8 cellular contexts compared by ENCODE assay signal in genomic region chr19:14090509-14091085, GRCh38. TPM values are rescaled to one million over a fixed set of nuclear protein-coding genes. Genes with fewer than 3 reads are reported as not detected.
A peak's percentile ranks its signal among the peaks of the same experiment; 100 is the strongest.
DNase-seq lines count a peak whose midpoint lies in the region; ATAC-seq, FAIRE-seq and TF ChIP-seq lines count a peak whose summit lies in the region.

Gene SAMD1 (minus strand): TSS chr19:14090751.

- TF ChIP-seq POLR2A in GM12892 (IDR thresholded peaks at IDR 0.05; ENCODE audit: low read depth, low read length) = no peak
- TF ChIP-seq POLR2A in spleen (IDR thresholded peaks at IDR 0.05) = no peak

- POLR2A ChIA-PET in activated B cell treated with CpG ODN at 0.5 μM for 24 hours (lab: Charles Lee) = interaction anchor here (1.0 to 1.9 kb wide), 5 partner anchors 9 to 46 kb away, joined by 4 to 15 read pairs (median 7); partner anchors contain the start of genes ASF1B and PRKACA

- peaks cover 3% of the 10 kb centered on the region for H3K9me3 Mint-ChIP-seq in activated B cell treated with CpG ODN at 0.5 μM for 24 hours

- peak; percentile 68 for DNase-seq in GM12892 (ENCODE audit: insufficient read length)
- DNase-seq in NCI-H2171 (lab: John Stamatoyannopoulos, UW) = peak; percentile 97
- peak; percentile 70 for DNase-seq in activated B cell treated with CpG ODN at 0.5 μM for 24 hours
- peak; percentile 77 for DNase-seq in central memory CD4-positive, alpha-beta T cell
- no peak for DNase-seq in keratinocyte (ENCODE audit: low read depth, low spot score)
- DNase-seq in spleen = peak; percentile 95
- no peak for DNase-seq in HPDE6-E6E7 (ENCODE audit: extremely low spot score)

- peaks cover 17% of the 10 kb centered on the region for H3K36me3 Mint-ChIP-seq in activated B cell treated with CpG ODN at 0.5 μM for 24 hours (ENCODE audit: low read depth)

- peak within 1 kb of the TSS; percentile 62 for H3K9ac ChIP-seq in keratinocyte (ENCODE audit: control insufficient read depth, extremely low read depth, insufficient read depth, low read length)

- no peaks in the 10 kb centered on the region for H3K27me3 Mint-ChIP-seq in activated B cell treated with CpG ODN at 0.5 μM for 24 hours

- FAIRE-seq in GM12892 (lab: Jason Lieb, UNC) = peak; percentile 78
- no peak for FAIRE-seq in keratinocyte (lab: Jason Lieb, UNC)

- peak within 1 kb of the TSS; percentile 99 for H3K27ac Mint-ChIP-seq in activated B cell treated with CpG ODN at 0.5 μM for 24 hours

- H3K4me1 ChIP-seq in keratinocyte (ENCODE audit: control insufficient read depth, extremely low read depth, insufficient read depth, low read length) (no peaks in the 10 kb centered on the region), spleen (peaks cover 0 to 38% (median 23%) of the 10 kb centered on the region in 6 donors)

- intact Hi-C loops in activated B cell treated with CpG ODN at 0.5 μM for 24 hours (cut with micrococcal nuclease) = loop anchor here (1.0 to 5.0 kb wide), 7 partner anchors 9 to 936 kb away; partner anchors contain the start of genes DCAF15 and PRKACA
- intact Hi-C loops in spleen (cut with DNase I; ENCODE audit: low total_unique reads) = no loop called here

- no peak for TF ChIP-seq CTCF in activated B cell treated with CpG ODN at 0.5 μM for 24 hours (IDR thresholded peaks at IDR 0.05)
- no peak for TF ChIP-seq CTCF in keratinocyte (optimal IDR thresholded peaks at IDR 0.05 in 1 of 3, IDR thresholded peaks at IDR 0.05 in 1 of 3, conservative IDR thresholded peaks at IDR 0.05 in 1 of 3; ENCODE audit: extremely low read depth in 1 of 3, insufficient read depth in 2 of 3, low read length in 3 of 3)
- TF ChIP-seq CTCF in spleen (IDR thresholded peaks at IDR 0.05 in 8 of 11, conservative IDR thresholded peaks at IDR 0.05 in 3 of 11) = no peak

- CTCF ChIA-PET in activated B cell treated with CpG ODN at 0.5 μM for 24 hours (lab: Charles Lee) = interaction anchor here (1.5 kb wide), 1 partner anchor 24 kb away, joined by 6 read pairs; no protein-coding TSS in a partner anchor

- H3K4me3 ChIP-seq in keratinocyte (ENCODE audit: control insufficient read depth in 2 of 3, extremely low read depth in 1 of 3, insufficient read depth in 2 of 3, low read depth in 1 of 3, low read length in 3 of 3) (peak within 1 kb of the TSS; percentile 58 to 80 (median 71)), spleen (peak within 1 kb of the TSS; percentile 76 to 96 (median 85))

- H2AFZ ChIP-seq in keratinocyte (ENCODE audit: control insufficient read depth, low read length) = peak within 1 kb of the TSS; percentile 44

- no peaks in the 10 kb centered on the region for H3K27me3 ChIP-seq in keratinocyte (ENCODE audit: control insufficient read depth, extremely low read depth, insufficient read depth, low read length)
- H3K27me3 ChIP-seq in spleen (replicated peaks in 1 of 7) = no peaks in the 10 kb centered on the region

- H3K36me3 ChIP-seq in keratinocyte (ENCODE audit: control insufficient read depth in 2 of 2, extremely low read depth in 1 of 2, insufficient read depth in 2 of 2, low read length in 2 of 2) = peaks cover 4 to 5% of the 10 kb centered on the region in 2 experiments
- peaks cover 0 to 33% (median 6%) of the 10 kb centered on the region in 6 donors for H3K36me3 ChIP-seq in spleen

- peak within 1 kb of the TSS; percentile 93 for H3K4me2 ChIP-seq in keratinocyte (ENCODE audit: control insufficient read depth, extremely low read depth, insufficient read depth, low read depth, low read length)

- dilution Hi-C loops in keratinocyte (cut with MboI; ENCODE audit: extremely low pct_ligation_motif_present, low sequenced_read_pairs) = no loop called here

- H4K20me1 ChIP-seq in keratinocyte (ENCODE audit: control insufficient read depth, extremely low read depth, insufficient read depth, low read length) = no peaks in the 10 kb centered on the region

- H3K9me1 ChIP-seq in keratinocyte (ENCODE audit: control insufficient read depth, extremely low read depth, insufficient read depth, low read length) = no peaks in the 10 kb centered on the region

- no peak within 1 kb of the TSS for H3K27ac ChIP-seq in keratinocyte (ENCODE audit: control insufficient read depth, insufficient read depth, low read length)
- H3K27ac ChIP-seq in spleen = peak within 1 kb of the TSS; percentile 93 to 99 (median 96)

- peak within 1 kb of the TSS; percentile 99 for H3K4me3 Mint-ChIP-seq in activated B cell treated with CpG ODN at 0.5 μM for 24 hours

- H3K79me2 ChIP-seq in keratinocyte (ENCODE audit: control insufficient read depth, insufficient read depth, low read length) = no peaks in the 10 kb centered on the region

- peaks cover 5% of the 10 kb centered on the region for H3K9me3 ChIP-seq in keratinocyte (ENCODE audit: control insufficient read depth, low read depth, low read length)
- peaks cover 0 to 14% (median 11%) of the 10 kb centered on the region in 8 donors for H3K9me3 ChIP-seq in spleen

- H3K4me1 Mint-ChIP-seq in activated B cell treated with CpG ODN at 0.5 μM for 24 hours = peaks cover 18% of the 10 kb centered on the region

- 0 to 1% (median 0%) methylated on average over 8 to 51 of the region's 65 CpGs for WGBS in spleen, 5 donors

- ATAC-seq in HG02870 (IDR thresholded peaks at IDR 0.05; ENCODE audit: unreplicated experiment) (peak; percentile 35), activated B cell treated with CpG ODN at 0.5 μM for 24 hours (ENCODE audit: low read depth) (peak; percentile 61)

RNA-seq across cellular contexts. Expression of gene SAMD1, which starts in this region (rescaled TPM):
- 24.1 TPM for polyA plus RNA-seq in GM12892 (2012; ENCODE audit: missing spikeins)
- total RNA-seq in activated B cell treated with CpG ODN at 0.5 μM for 24 hours = 32.7 and 36.0 TPM in 2 replicates
- polyA plus RNA-seq in keratinocyte = 5.3 to 11.3 TPM (median 7.3 TPM) in 3 replicates
- polyA plus RNA-seq in keratinocyte (2011; ENCODE audit: low read depth) = 6.5 TPM
- 5.3 and 11.3 TPM in 2 replicates for polyA plus RNA-seq in keratinocyte (2011; cell fraction: cytosol; rRNA removed)
- 14.1 and 16.5 TPM in 2 replicates for polyA plus RNA-seq in keratinocyte (2011; cell fraction: nucleus; rRNA removed)
- polyA plus RNA-seq in keratinocyte (2012; ENCODE audit: low replicate concordance) = 13.6 and 19.5 TPM in 2 replicates
- polyA minus RNA-seq in keratinocyte = 4.1 to 14.1 TPM (median 5.3 TPM) in 3 replicates
- 15.9 TPM for polyA minus RNA-seq in keratinocyte (2011; cell fraction: cytosol; rRNA and poly(A)+ RNA removed)
- 5.1 and 5.6 TPM in 2 replicates for polyA minus RNA-seq in keratinocyte (2011; cell fraction: nucleus; rRNA and poly(A)+ RNA removed)
- total RNA-seq in spleen = 10 to 100 TPM; 25.5 to 36.8 (median 30.6) TPM
- 10 to 100 TPM; 19.6 to 31.4 (median 24.3) TPM for polyA plus RNA-seq in spleen

Comparison
In these comparisons a context has a peak if more than half of its experiments do, and no peak if none do; other contexts are left out.
1. DNase-seq: peak in GM12892 (single experiment), NCI-H2171 (single experiment), activated B cell treated with CpG ODN at 0.5 μM for 24 hours (single experiment), central memory CD4-positive, alpha-beta T cell (single experiment) and spleen (single experiment); none in keratinocyte (single experiment) and HPDE6-E6E7 (single experiment).